1 cellular context compared by ENCODE assay signal in the genomic region with DNA sequence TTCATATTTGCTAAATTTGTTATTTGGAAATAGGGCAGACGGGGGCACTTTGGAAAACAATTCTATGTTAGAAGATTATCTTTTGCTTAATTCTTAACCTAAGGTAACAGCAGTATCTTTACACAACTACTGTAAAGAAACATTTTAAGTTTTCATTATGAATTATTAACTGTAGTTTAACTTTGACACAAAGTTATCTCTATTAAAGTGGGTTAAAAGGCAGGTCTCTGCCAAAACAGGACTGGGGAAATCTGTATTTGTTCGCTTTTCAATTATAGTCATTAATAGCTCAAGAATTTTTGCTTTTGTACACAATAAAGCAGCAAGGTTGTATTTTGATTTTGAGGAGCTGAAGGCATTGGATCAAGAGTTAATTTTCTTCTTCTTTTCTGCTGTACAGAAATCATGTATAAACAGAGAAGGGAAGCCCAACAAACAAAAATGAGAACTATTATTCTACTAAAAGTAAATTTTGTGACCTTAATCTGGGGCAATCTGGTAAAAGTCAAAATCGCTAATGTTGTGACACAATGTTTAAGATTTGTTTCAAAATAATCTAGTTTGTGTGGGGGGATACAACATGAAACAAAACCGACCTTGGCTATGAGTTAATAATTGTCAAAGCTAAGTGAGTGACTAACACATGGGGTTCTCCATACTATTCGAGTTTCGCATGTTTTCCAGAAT.
TF ChIP-seq lines count a peak whose summit lies in the region.

No MANE protein-coding gene starts in this region.

TF ChIP-seq in GM23338, 12 proteins besides CTCF, POLR2A, EP300 and RAD21:
- TF ChIP-seq, protein P1, sequence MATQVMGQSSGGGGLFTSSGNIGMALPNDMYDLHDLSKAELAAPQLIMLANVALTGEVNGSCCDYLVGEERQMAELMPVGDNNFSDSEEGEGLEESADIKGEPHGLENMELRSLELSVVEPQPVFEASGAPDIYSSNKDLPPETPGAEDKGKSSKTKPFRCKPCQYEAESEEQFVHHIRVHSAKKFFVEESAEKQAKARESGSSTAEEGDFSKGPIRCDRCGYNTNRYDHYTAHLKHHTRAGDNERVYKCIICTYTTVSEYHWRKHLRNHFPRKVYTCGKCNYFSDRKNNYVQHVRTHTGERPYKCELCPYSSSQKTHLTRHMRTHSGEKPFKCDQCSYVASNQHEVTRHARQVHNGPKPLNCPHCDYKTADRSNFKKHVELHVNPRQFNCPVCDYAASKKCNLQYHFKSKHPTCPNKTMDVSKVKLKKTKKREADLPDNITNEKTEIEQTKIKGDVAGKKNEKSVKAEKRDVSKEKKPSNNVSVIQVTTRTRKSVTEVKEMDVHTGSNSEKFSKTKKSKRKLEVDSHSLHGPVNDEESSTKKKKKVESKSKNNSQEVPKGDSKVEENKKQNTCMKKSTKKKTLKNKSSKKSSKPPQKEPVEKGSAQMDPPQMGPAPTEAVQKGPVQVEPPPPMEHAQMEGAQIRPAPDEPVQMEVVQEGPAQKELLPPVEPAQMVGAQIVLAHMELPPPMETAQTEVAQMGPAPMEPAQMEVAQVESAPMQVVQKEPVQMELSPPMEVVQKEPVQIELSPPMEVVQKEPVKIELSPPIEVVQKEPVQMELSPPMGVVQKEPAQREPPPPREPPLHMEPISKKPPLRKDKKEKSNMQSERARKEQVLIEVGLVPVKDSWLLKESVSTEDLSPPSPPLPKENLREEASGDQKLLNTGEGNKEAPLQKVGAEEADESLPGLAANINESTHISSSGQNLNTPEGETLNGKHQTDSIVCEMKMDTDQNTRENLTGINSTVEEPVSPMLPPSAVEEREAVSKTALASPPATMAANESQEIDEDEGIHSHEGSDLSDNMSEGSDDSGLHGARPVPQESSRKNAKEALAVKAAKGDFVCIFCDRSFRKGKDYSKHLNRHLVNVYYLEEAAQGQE (IDR thresholded peaks at IDR 0.05; ENCODE audit: unreplicated experiment) = no peak
- TF ChIP-seq ZNF331 (CRISPR knock-in tag; IDR thresholded peaks at IDR 0.05; ENCODE audit: low read depth) (no peak), STAT1 (IDR thresholded peaks at IDR 0.05; ENCODE audit: unreplicated experiment) (no peak), JUNB (IDR thresholded peaks at IDR 0.05; ENCODE audit: unreplicated experiment) (no peak), CREB1 (CRISPR knock-in tag; IDR thresholded peaks at IDR 0.05; ENCODE audit: low read depth) (no peak), EZH2phosphoT487 (IDR thresholded peaks at IDR 0.05; ENCODE audit: unreplicated experiment) (no peak)
- TF ChIP-seq, protein P2, sequence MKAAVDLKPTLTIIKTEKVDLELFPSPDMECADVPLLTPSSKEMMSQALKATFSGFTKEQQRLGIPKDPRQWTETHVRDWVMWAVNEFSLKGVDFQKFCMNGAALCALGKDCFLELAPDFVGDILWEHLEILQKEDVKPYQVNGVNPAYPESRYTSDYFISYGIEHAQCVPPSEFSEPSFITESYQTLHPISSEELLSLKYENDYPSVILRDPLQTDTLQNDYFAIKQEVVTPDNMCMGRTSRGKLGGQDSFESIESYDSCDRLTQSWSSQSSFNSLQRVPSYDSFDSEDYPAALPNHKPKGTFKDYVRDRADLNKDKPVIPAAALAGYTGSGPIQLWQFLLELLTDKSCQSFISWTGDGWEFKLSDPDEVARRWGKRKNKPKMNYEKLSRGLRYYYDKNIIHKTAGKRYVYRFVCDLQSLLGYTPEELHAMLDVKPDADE (IDR thresholded peaks at IDR 0.05) = no peak
